Comparison of ENCODE assay signal across 23 cellular contexts in the genomic region with DNA sequence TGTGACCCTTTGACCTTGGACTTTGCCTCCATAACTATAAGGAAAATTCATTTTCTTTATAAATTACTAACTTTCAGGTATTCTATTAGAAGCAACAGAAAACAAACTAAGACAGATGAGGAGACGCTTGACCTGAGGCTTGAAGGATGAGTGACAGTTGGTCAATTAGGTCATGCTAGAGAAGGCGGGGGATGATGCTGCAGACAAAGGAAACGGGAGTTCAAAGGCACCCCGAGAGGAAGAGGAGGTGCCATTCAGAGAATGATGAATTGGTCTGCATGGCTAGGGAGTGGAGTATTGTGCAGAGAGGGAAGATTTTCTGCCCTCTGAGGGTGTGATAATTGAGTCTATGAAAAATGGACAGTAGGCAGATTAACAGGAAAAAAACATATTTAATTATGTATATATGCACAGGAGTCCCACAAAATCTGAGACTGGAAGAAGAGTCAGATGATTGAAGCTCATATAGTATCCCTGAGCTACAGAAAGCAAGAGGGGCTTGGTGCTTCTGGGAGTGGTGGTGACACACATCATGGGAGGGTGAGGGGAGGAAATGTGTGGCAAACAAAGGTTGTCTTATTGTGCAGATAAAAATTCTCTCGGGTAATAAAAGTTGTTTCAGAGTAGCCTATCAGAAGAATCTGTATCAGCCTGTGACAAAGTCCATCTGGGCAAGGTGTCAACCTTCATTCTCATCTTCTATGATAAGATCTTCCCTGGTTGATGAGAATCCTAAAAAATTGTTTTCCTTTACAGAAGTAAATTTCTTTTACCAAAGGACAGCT.
"Had no signal": no experiment of that assay in that cellular context is flagged by ENCODE, and none has a peak within 500 bp of the region (broad histone marks: within the 10 kb centered on the region; RNA-seq: fewer than 3 reads in every experiment).

No MANE protein-coding gene starts in this region.

- H3K9me3 ChIP-seq: gastroesophageal sphincter, neutrophil, ovary, psoas muscle, right atrium auricular region, tibial artery had no signal

- H3K27ac Mint-ChIP-seq: activated B cell treated with CpG ODN at 0.5 μM for 24 hours; activated CD4-positive, alpha-beta T cell treated with anti-CD3 and anti-CD28 coated beads, Interleukin-2, amount 10 ng/mL, durations not matched to agents 7 days and 5 days; activated naive CD8-positive, alpha-beta T cell treated with anti-CD3 and anti-CD28 coated beads, Interleukin-2, amount 50 U/mL, for 24 hours; memory B cell; nephron; stimulated activated naive CD8-positive, alpha-beta T cell treated with anti-CD3 and anti-CD28 coated beads, Interleukin-15, amount 100 ng/mL, for 72 hours had no signal

- H3K27me3 ChIP-seq: gastroesophageal sphincter, ovary, right atrium auricular region, tibial artery had no signal

- ATAC-seq: activated naive CD8-positive, alpha-beta T cell treated with anti-CD3 and anti-CD28 coated beads, Interleukin-2, amount 50 U/mL, for 24 hours; activated T-cell treated with anti-CD3 and anti-CD28 coated beads, Interleukin-2, amount 50 U/mL, for 4 hours; gastroesophageal sphincter; psoas muscle; stimulated activated naive CD8-positive, alpha-beta T cell treated with anti-CD3 and anti-CD28 coated beads, Interleukin-15, amount 100 ng/mL, for 72 hours had no signal

- H3K9me3 Mint-ChIP-seq: activated B cell treated with CpG ODN at 0.5 μM for 24 hours; activated CD4-positive, alpha-beta T cell treated with anti-CD3 and anti-CD28 coated beads, Interleukin-2, amount 10 ng/mL, durations not matched to agents 7 days and 5 days; activated naive CD8-positive, alpha-beta T cell treated with anti-CD3 and anti-CD28 coated beads, Interleukin-2, amount 50 U/mL, for 24 hours; activated T-cell treated with anti-CD3 and anti-CD28 coated beads, Interleukin-2, amount 50 U/mL, for 4 hours; memory B cell; nephron; stimulated activated naive CD8-positive, alpha-beta T cell treated with anti-CD3 and anti-CD28 coated beads, Interleukin-15, amount 100 ng/mL, for 72 hours had no signal

- H3K36me3 ChIP-seq: gastroesophageal sphincter, neutrophil, ovary, right atrium auricular region, tibial artery had no signal

- DNase-seq: activated B cell treated with CpG ODN at 0.5 μM for 24 hours; activated CD4-positive, alpha-beta T cell treated with anti-CD3 and anti-CD28 coated beads, Interleukin-2, amount 10 ng/mL, durations not matched to agents 7 days and 5 days; activated CD8-positive, alpha-beta memory T cell treated with anti-CD3 and anti-CD28 coated beads, Interleukin-2, amount 50 U/mL, for 48 hours; activated naive CD4-positive, alpha-beta T cell treated with anti-CD3 and anti-CD28 coated beads, Interleukin-2, amount 50 U/mL, for 16 hours; activated naive CD8-positive, alpha-beta T cell treated with anti-CD3 and anti-CD28 coated beads, Interleukin-2, amount 50 U/mL, for 24 hours; activated T-cell treated with anti-CD3 and anti-CD28 coated beads, Interleukin-2, amount 50 U/mL, for 4 hours; cerebellar nuclear complex; cortex of kidney; head of caudate nucleus; ovary; psoas muscle; stimulated activated CD4-positive, alpha-beta T cell treated with anti-CD3 and anti-CD28 coated beads, Interleukin-1b, Interleukin-23, amount 100 ng/mL, for 48 hours; stimulated activated naive CD8-positive, alpha-beta T cell treated with anti-CD3 and anti-CD28 coated beads, Interleukin-15, amount 100 ng/mL, for 72 hours; T-helper 9 cell; tibial artery had no signal

- H3K4me3 ChIP-seq: gastroesophageal sphincter, ovary, psoas muscle, right atrium auricular region, tibial artery had no signal

- H3K27me3 Mint-ChIP-seq: activated B cell treated with CpG ODN at 0.5 μM for 24 hours; activated CD4-positive, alpha-beta T cell treated with anti-CD3 and anti-CD28 coated beads, Interleukin-2, amount 10 ng/mL, durations not matched to agents 7 days and 5 days; activated naive CD8-positive, alpha-beta T cell treated with anti-CD3 and anti-CD28 coated beads, Interleukin-2, amount 50 U/mL, for 24 hours; memory B cell; stimulated activated naive CD8-positive, alpha-beta T cell treated with anti-CD3 and anti-CD28 coated beads, Interleukin-15, amount 100 ng/mL, for 72 hours had no signal

- H3K4me1 Mint-ChIP-seq: nephron had no signal

- FAIRE-seq: islet of Langerhans, urothelium cell line had no signal

- H3K27ac ChIP-seq: epithelial cell of prostate, gastroesophageal sphincter, neutrophil, ovary, psoas muscle, right atrium auricular region, tibial artery had no signal

- H3K4me3 Mint-ChIP-seq: activated B cell treated with CpG ODN at 0.5 μM for 24 hours; activated CD4-positive, alpha-beta T cell treated with anti-CD3 and anti-CD28 coated beads, Interleukin-2, amount 10 ng/mL, durations not matched to agents 7 days and 5 days; activated naive CD8-positive, alpha-beta T cell treated with anti-CD3 and anti-CD28 coated beads, Interleukin-2, amount 50 U/mL, for 24 hours; activated T-cell treated with anti-CD3 and anti-CD28 coated beads, Interleukin-2, amount 50 U/mL, for 4 hours; memory B cell; nephron; stimulated activated naive CD8-positive, alpha-beta T cell treated with anti-CD3 and anti-CD28 coated beads, Interleukin-15, amount 100 ng/mL, for 72 hours had no signal

- H3K36me3 Mint-ChIP-seq: memory B cell had no signal

- H3K4me1 ChIP-seq: psoas muscle, right atrium auricular region had no signal
